In the genomic region with DNA sequence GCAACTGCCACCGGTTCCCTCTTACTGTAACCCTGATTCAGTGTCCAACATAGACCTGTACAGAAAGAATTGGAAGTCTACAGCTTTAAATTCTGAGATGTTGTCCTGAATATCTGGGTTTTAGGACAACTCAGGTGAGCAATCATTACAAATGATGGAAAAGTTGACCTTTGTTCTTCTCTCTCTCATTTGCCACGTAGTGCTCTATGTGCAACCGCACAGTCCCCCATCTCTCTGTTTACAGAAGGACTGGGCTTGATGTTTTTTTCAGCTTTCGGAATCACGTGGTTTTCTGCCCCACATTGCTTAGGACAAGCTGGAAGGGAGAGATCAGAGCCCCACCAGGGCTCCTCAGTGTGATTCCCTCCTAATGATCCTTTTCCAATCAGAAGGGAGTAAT, we compare ENCODE assay signal across 10 cellular contexts. TPM values are rescaled to one million over a fixed set of nuclear protein-coding genes. Genes with fewer than 3 reads are reported as not detected.
"Had no signal": no experiment of that assay in that cellular context is flagged by ENCODE, and none has a peak within 500 bp of the region (broad histone marks: within the 10 kb centered on the region; RNA-seq: fewer than 3 reads in every experiment).

No MANE protein-coding gene starts in this region.

- DNase-seq: GM23248, GOT3, H7, HFFc6, IMR-90 had no signal

- H3K4me1 ChIP-seq: HAP-1 had no signal

- H3K36me3 ChIP-seq: HAP-1 had no signal

- H3K4me3 Mint-ChIP-seq: HFFc6 had no signal

- H3K27ac Mint-ChIP-seq: HFFc6 had no signal

- H3K9me3 ChIP-seq: HAP-1 had no signal

- ATAC-seq: HCT116 had no signal

- H3K4me3 ChIP-seq: GM23248, HAP-1 had no signal

- H3K27ac ChIP-seq: GM23248, HL-60 had no signal

- H3K9ac ChIP-seq: GM23248 had no signal

RNA-seq across cellular contexts. Expression of a gene that starts 22.2 kb away (rescaled TPM):
- total RNA-seq: GM23248, H4, H7, HFFc6, HT1080, IMR-90 had no signal
- polyA plus RNA-seq: GM23248, IMR-90 had no signal
